8 cellular contexts compared by ENCODE assay signal in genomic region chr5:55601209-55601618, GRCh38.
DNase-seq lines count a peak whose midpoint lies in the region; ATAC-seq lines count a peak whose summit lies in the region.

No MANE protein-coding gene starts in this region.

- DNase-seq in activated naive CD4-positive, alpha-beta T cell treated with anti-CD3 and anti-CD28 coated beads, Interleukin-2, amount 50 U/mL, for 16 hours: no peak
- no peak for DNase-seq in activated CD8-positive, alpha-beta T cell treated with anti-CD3 and anti-CD28 coated beads, Interleukin-2, amount 10 ng/mL, durations not matched to agents 7 days and 5 days
- DNase-seq in glomerular visceral epithelial cell (ENCODE audit: extremely low spot score) (peak; percentile 33), trophoblast cell (peak; percentile 36 to 77), SKM-1 (lab: John Stamatoyannopoulos, UW; ENCODE audit: unreplicated experiment) (no peak)

- peak overlapping the region; percentile 96 for H4K91ac ChIP-seq in trophoblast cell (ENCODE audit: low read depth, low read length)

- H3K36me3 Mint-ChIP-seq in activated naive CD4-positive, alpha-beta T cell treated with anti-CD3 and anti-CD28 coated beads, Interleukin-2, amount 50 U/mL, for 24 hours: no peaks in the 10 kb centered on the region
- H3K36me3 Mint-ChIP-seq in activated CD8-positive, alpha-beta T cell treated with anti-CD3 and anti-CD28 coated beads, Interleukin-2, amount 10 ng/mL, durations not matched to agents 7 days and 5 days (ENCODE audit: low read depth): no peaks in the 10 kb centered on the region

- WGBS in trophoblast cell (ENCODE audit: extremely low coverage, insufficient coverage, insufficient read length): no CpG with 5 or more reads among the region's 8 CpGs

- H2BK12ac ChIP-seq in trophoblast cell (ENCODE audit: low read length): peak overlapping the region; percentile 68

- no peaks in the 10 kb centered on the region for H3K27me3 Mint-ChIP-seq in activated naive CD4-positive, alpha-beta T cell treated with anti-CD3 and anti-CD28 coated beads, Interleukin-2, amount 50 U/mL, for 24 hours
- no peaks in the 10 kb centered on the region for H3K27me3 Mint-ChIP-seq in activated CD8-positive, alpha-beta T cell treated with anti-CD3 and anti-CD28 coated beads, Interleukin-2, amount 10 ng/mL, durations not matched to agents 7 days and 5 days (ENCODE audit: low read depth)

- POLR2A ChIA-PET in activated CD8-positive, alpha-beta T cell treated with anti-CD3 and anti-CD28 coated beads, Interleukin-2, amount 10 ng/mL, durations not matched to agents 7 days and 5 days (lab: Charles Lee): interaction anchor here (1.0 to 1.4 kb wide), 2 partner anchors 10 to 67 kb away, joined by 3 to 4 read pairs; partner anchors contain the start of gene PLPP1

- peak overlapping the region; percentile 80 for H4K8ac ChIP-seq in trophoblast cell (ENCODE audit: low read depth, low read length)

- no peak overlapping the region for H2AK5ac ChIP-seq in trophoblast cell (ENCODE audit: low read length)

- H3K9ac ChIP-seq in trophoblast cell (ENCODE audit: low read length): peak overlapping the region; percentile 83

- H3K27me3 ChIP-seq in trophoblast cell (ENCODE audit: insufficient read depth, low read length): no peaks in the 10 kb centered on the region

- H2BK5ac ChIP-seq in trophoblast cell (ENCODE audit: low read depth, low read length, poor library complexity): peak overlapping the region; percentile 97

- H3K9me3 Mint-ChIP-seq in activated naive CD4-positive, alpha-beta T cell treated with anti-CD3 and anti-CD28 coated beads, Interleukin-2, amount 50 U/mL, for 24 hours: no peaks in the 10 kb centered on the region
- no peaks in the 10 kb centered on the region for H3K9me3 Mint-ChIP-seq in activated CD8-positive, alpha-beta T cell treated with anti-CD3 and anti-CD28 coated beads, Interleukin-2, amount 10 ng/mL, durations not matched to agents 7 days and 5 days (ENCODE audit: insufficient read depth)

- H3K23ac ChIP-seq in trophoblast cell (ENCODE audit: low read length): no peak overlapping the region

- H3K4ac ChIP-seq in trophoblast cell (ENCODE audit: low read depth, low read length): peak overlapping the region; percentile 53

- H3K4me1 ChIP-seq in trophoblast cell (ENCODE audit: control insufficient read depth in 1 of 2, insufficient read depth in 2 of 2, low read length in 2 of 2): peaks cover 19 to 34% of the 10 kb centered on the region in 2 experiments

- peak overlapping the region; percentile 97 for H2BK120ac ChIP-seq in trophoblast cell (ENCODE audit: insufficient read depth, low read length, poor library complexity)

- H3K4me1 Mint-ChIP-seq in activated naive CD4-positive, alpha-beta T cell treated with anti-CD3 and anti-CD28 coated beads, Interleukin-2, amount 50 U/mL, for 24 hours: peaks cover 23% of the 10 kb centered on the region
- H3K4me1 Mint-ChIP-seq in activated CD8-positive, alpha-beta T cell treated with anti-CD3 and anti-CD28 coated beads, Interleukin-2, amount 10 ng/mL, durations not matched to agents 7 days and 5 days (ENCODE audit: low read depth): peaks cover 42% of the 10 kb centered on the region

- CTCF ChIA-PET in activated CD8-positive, alpha-beta T cell treated with anti-CD3 and anti-CD28 coated beads, Interleukin-2, amount 10 ng/mL, durations not matched to agents 7 days and 5 days (lab: Charles Lee): interaction anchor here (1.1 kb wide), 1 partner anchor 34 kb away, joined by 3 read pairs; no protein-coding TSS in a partner anchor

- no peak overlapping the region for H3K18ac ChIP-seq in trophoblast cell (ENCODE audit: low read length)

- H3K14ac ChIP-seq in trophoblast cell (ENCODE audit: low read length): peak overlapping the region; percentile 76

- H3K36me3 ChIP-seq in trophoblast cell (ENCODE audit: control insufficient read depth in 1 of 2, insufficient read depth in 2 of 2, low read length in 2 of 2): no peaks in the 10 kb centered on the region

- no peak overlapping the region for H4K12ac ChIP-seq in trophoblast cell (ENCODE audit: low read depth, low read length)

- no peaks in the 10 kb centered on the region for H3K79me2 ChIP-seq in trophoblast cell (ENCODE audit: control insufficient read depth, insufficient read depth, low read length, poor library complexity)

- peak overlapping the region; percentile 46 for H3K4me2 ChIP-seq in trophoblast cell (ENCODE audit: low read length)

- H3K4me3 Mint-ChIP-seq in activated naive CD4-positive, alpha-beta T cell treated with anti-CD3 and anti-CD28 coated beads, Interleukin-2, amount 50 U/mL, for 24 hours: peak overlapping the region; percentile 60
- H3K4me3 Mint-ChIP-seq in activated CD8-positive, alpha-beta T cell treated with anti-CD3 and anti-CD28 coated beads, Interleukin-2, amount 10 ng/mL, durations not matched to agents 7 days and 5 days: peak overlapping the region; percentile 61

- no peaks in the 10 kb centered on the region for H3K9me3 ChIP-seq in trophoblast cell (ENCODE audit: insufficient read depth, low read depth, low read length)

- peak overlapping the region; percentile 25 for H3K27ac Mint-ChIP-seq in activated naive CD4-positive, alpha-beta T cell treated with anti-CD3 and anti-CD28 coated beads, Interleukin-2, amount 50 U/mL, for 24 hours
- H3K27ac Mint-ChIP-seq in activated CD8-positive, alpha-beta T cell treated with anti-CD3 and anti-CD28 coated beads, Interleukin-2, amount 10 ng/mL, durations not matched to agents 7 days and 5 days: peak overlapping the region; percentile 86

- no peak overlapping the region for H2AFZ ChIP-seq in trophoblast cell (ENCODE audit: insufficient read depth, low read length, poor library complexity)

- H3K4me3 ChIP-seq in trophoblast cell (ENCODE audit: low read depth, low read length): no peak overlapping the region

- peak overlapping the region; percentile 89 for H3K27ac ChIP-seq in trophoblast cell (ENCODE audit: low read depth, low read length)

- peak; percentile 43 for ATAC-seq in activated CD8-positive, alpha-beta T cell treated with anti-CD3 and anti-CD28 coated beads, Interleukin-2, amount 10 ng/mL, durations not matched to agents 7 days and 5 days
- ATAC-seq in HG03457 (IDR thresholded peaks at IDR 0.05; ENCODE audit: unreplicated experiment) (no peak), GM21367 (IDR thresholded peaks at IDR 0.05; ENCODE audit: unreplicated experiment) (no peak)

- H3K79me1 ChIP-seq in trophoblast cell (ENCODE audit: low read length): peaks cover 44% of the 10 kb centered on the region

Comparison
In these comparisons a context has a peak if more than half of its experiments do, and no peak if none do; other contexts are left out.
1. DNase-seq: peak in glomerular visceral epithelial cell (single experiment) and trophoblast cell (2 of 2); none in activated naive CD4-positive, alpha-beta T cell treated with anti-CD3 and anti-CD28 coated beads, Interleukin-2, amount 50 U/mL, for 16 hours (single experiment), activated CD8-positive, alpha-beta T cell treated with anti-CD3 and anti-CD28 coated beads, Interleukin-2, amount 10 ng/mL, durations not matched to agents 7 days and 5 days (single experiment) and SKM-1 (single experiment).